In the genomic region with DNA sequence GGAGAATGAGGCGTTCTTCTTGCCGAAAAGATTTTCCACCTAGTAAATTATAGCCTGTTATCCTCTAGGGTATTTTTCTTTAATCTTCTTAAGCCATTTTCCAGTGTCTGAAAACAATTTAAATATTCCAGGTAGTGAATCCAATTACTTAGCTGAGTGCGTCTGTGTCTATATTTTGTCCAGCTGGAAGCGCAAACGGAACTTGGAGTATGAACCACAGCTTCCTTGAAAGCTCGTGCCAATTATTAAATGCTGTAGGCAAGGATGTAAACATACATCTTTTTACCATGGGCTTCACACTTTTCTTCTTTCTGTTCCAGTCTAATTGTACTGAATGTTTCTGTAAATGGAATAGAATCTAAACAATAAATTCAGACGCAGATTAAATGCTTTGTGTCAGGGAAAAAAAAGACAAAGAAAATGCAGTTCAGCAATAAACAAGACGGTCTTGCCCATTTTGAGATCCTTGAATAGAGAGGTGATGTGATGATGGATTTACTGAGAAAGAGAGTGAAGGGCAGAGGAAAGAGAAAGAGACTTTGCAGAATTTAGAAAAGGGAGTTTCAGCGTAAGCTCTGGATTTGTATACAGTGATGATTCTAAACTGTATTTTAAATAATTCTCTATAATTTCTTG, we compare ENCODE assay signal across 10 cellular contexts. TPM values are rescaled to one million over a fixed set of nuclear protein-coding genes. Genes with fewer than 3 reads are reported as not detected.
DNase-seq lines count a peak whose midpoint lies in the region; ATAC-seq, FAIRE-seq and TF ChIP-seq lines count a peak whose summit lies in the region.
"Had no signal": no experiment of that assay in that cellular context is flagged by ENCODE, and none has a peak within 500 bp of the region (broad histone marks: within the 10 kb centered on the region; RNA-seq: fewer than 3 reads in every experiment).

No MANE protein-coding gene starts in this region.

- intact Hi-C loops in MCF 10A (cut with micrococcal nuclease) (loop anchor here (5.0 kb wide), 2 partner anchors 197 to 403 kb away; no protein-coding TSS in a partner anchor), mammary epithelial cell (cut with micrococcal nuclease) (no loop called here), GM12878 (cut with micrococcal nuclease; ENCODE audit: unreplicated experiment) (loop anchor here (2.0 to 5.0 kb wide), 5 partner anchors 73 to 587 kb away; no protein-coding TSS in a partner anchor)

- H3K4me1 ChIP-seq in mammary epithelial cell (ENCODE audit: insufficient read depth, low read length) (peaks cover 10% of the 10 kb centered on the region), GM12878 (ENCODE audit: control insufficient read depth, insufficient read depth, low read length) (no peaks in the 10 kb centered on the region), suprapubic skin (peaks cover 23% of the 10 kb centered on the region)

- no peak for TF ChIP-seq RAD21 in GM12878 (IDR thresholded peaks at IDR 0.05; ENCODE audit: insufficient read depth, low read depth, low read length)

- no peak for TF ChIP-seq POLR2A in GM12878 (IDR thresholded peaks at IDR 0.05; ENCODE audit: low read depth, low read length)
- TF ChIP-seq POLR2A in suprapubic skin (IDR thresholded peaks at IDR 0.05): no peak

- CTCF ChIA-PET in MCF 10A (lab: Yijun Ruan, JAX) (interaction anchor here (0.6 to 20.6 kb wide), 13 partner anchors 12 to 586 kb away, joined by 3 to 357 read pairs (median 4); no protein-coding TSS in a partner anchor), mammary epithelial cell (lab: Charles Lee; ENCODE audit: low non-redundant PET) (no interaction called here), GM12878 (lab: Yijun Ruan, JAX) (interaction anchor here (1.0 to 5.3 kb wide), 5 partner anchors 24 to 588 kb away, joined by 3 to 39 read pairs (median 4); no protein-coding TSS in a partner anchor)

- H3K9ac ChIP-seq in mammary epithelial cell (ENCODE audit: insufficient read depth, low read length): no peak overlapping the region
- no peak overlapping the region for H3K9ac ChIP-seq in GM12878 (ENCODE audit: control insufficient read depth, insufficient read depth, low read length)

- H3K79me2 ChIP-seq in mammary epithelial cell (ENCODE audit: insufficient read depth, low read length) (no peaks in the 10 kb centered on the region), GM12878 (ENCODE audit: control insufficient read depth, insufficient read depth, low read length) (no peaks in the 10 kb centered on the region)

- no peak for ATAC-seq in GM12878

- H3K4me1 Mint-ChIP-seq in MCF 10A (ENCODE audit: insufficient read depth, unreplicated experiment): peaks cover 8% of the 10 kb centered on the region
- peaks cover 38% of the 10 kb centered on the region for H3K4me1 Mint-ChIP-seq in mesothelial cell of epicardium

- H3K36me3 Mint-ChIP-seq in MCF 10A (ENCODE audit: insufficient read depth, unreplicated experiment) (no peaks in the 10 kb centered on the region), mesothelial cell of epicardium (no peaks in the 10 kb centered on the region)

- peaks cover 23% of the 10 kb centered on the region for H3K27me3 Mint-ChIP-seq in MCF 10A (ENCODE audit: insufficient read depth, unreplicated experiment)
- peaks cover 32% of the 10 kb centered on the region for H3K27me3 Mint-ChIP-seq in mesothelial cell of epicardium (ENCODE audit: low read depth)

- H3K4me3 ChIP-seq in mammary epithelial cell (replicated peaks in 1 of 3; ENCODE audit: insufficient read depth in 1 of 3, low read depth in 2 of 3, low read length in 3 of 3) (no peak overlapping the region), GM12878 (no peak overlapping the region), suprapubic skin (peak overlapping the region; percentile 83)

- TF ChIP-seq EP300 in GM12878 (IDR thresholded peaks at IDR 0.05; ENCODE audit: borderline replicate concordance in 1 of 2, control insufficient read depth in 1 of 2, low read depth in 2 of 2, low read length in 2 of 2) (no peak), suprapubic skin (IDR thresholded peaks at IDR 0.05) (no peak)

- no peak for TF ChIP-seq CTCF in MCF 10A (IDR thresholded peaks at IDR 0.05; ENCODE audit: unreplicated experiment)
- no peak for TF ChIP-seq CTCF in mammary epithelial cell (conservative IDR thresholded peaks at IDR 0.05 in 1 of 2, IDR thresholded peaks at IDR 0.05 in 1 of 2; ENCODE audit: extremely low read depth in 1 of 2, insufficient read depth in 1 of 2, low read depth in 1 of 2, low read length in 2 of 2)
- TF ChIP-seq CTCF in GM12878 (IDR thresholded peaks at IDR 0.05 in 2 of 3, conservative IDR thresholded peaks at IDR 0.05 in 1 of 3; ENCODE audit: control insufficient read depth in 2 of 3, extremely low read depth in 1 of 3, insufficient read depth in 1 of 3, low read depth in 3 of 3, low read length in 3 of 3): no peak
- TF ChIP-seq CTCF in mesothelial cell of epicardium (IDR thresholded peaks at IDR 0.05; ENCODE audit: unreplicated experiment): no peak
- TF ChIP-seq CTCF in suprapubic skin (IDR thresholded peaks at IDR 0.05): no peak

- H2AFZ ChIP-seq in mammary epithelial cell (ENCODE audit: low read depth, low read length) (no peak overlapping the region), GM12878 (ENCODE audit: control insufficient read depth, low read depth, low read length) (no peak overlapping the region)

- H3K27me3 ChIP-seq in mammary epithelial cell (ENCODE audit: insufficient read depth, low read length) (peaks cover 8% of the 10 kb centered on the region), GM12878 (replicated peaks in 1 of 2; ENCODE audit: control insufficient read depth in 2 of 2, insufficient read depth in 2 of 2, low read length in 1 of 2) (peaks cover 5 to 10% of the 10 kb centered on the region in 2 experiments), suprapubic skin (peaks cover 23% of the 10 kb centered on the region)

- H3K4me3 Mint-ChIP-seq in MCF 10A (ENCODE audit: unreplicated experiment): no peak overlapping the region
- H3K4me3 Mint-ChIP-seq in mesothelial cell of epicardium: peak overlapping the region; percentile 80

- POLR2A ChIA-PET in MCF 10A (lab: Yijun Ruan, JAX): interaction anchor here (0.6 kb wide), 1 partner anchor 195 kb away, joined by 3 read pairs; no protein-coding TSS in a partner anchor
- POLR2A ChIA-PET in GM12878 (lab: Charles Lee): no interaction called here

- dilution Hi-C loops in mammary epithelial cell (cut with HindIII; ENCODE audit: low sequenced_read_pairs): loop anchor here (25.0 kb wide), 1 partner anchor 578 kb away; no protein-coding TSS in a partner anchor

- H3K27ac Mint-ChIP-seq in MCF 10A (ENCODE audit: low read depth, unreplicated experiment) (no peak overlapping the region), mesothelial cell of epicardium (no peak overlapping the region)

- no peaks in the 10 kb centered on the region for H4K20me1 ChIP-seq in mammary epithelial cell (ENCODE audit: insufficient read depth, low read length)
- no peaks in the 10 kb centered on the region for H4K20me1 ChIP-seq in GM12878 (ENCODE audit: control insufficient read depth, insufficient read depth)

- no peak for DNase-seq in MCF 10A (ENCODE audit: unreplicated experiment)
- no peak for DNase-seq in mammary epithelial cell
- no peak for DNase-seq in GM12878 (ENCODE audit: low read depth, low spot score)
- no peak for DNase-seq in mesothelial cell of epicardium (ENCODE audit: low spot score in 2 of 2, unreplicated experiment in 2 of 2)
- no peak for DNase-seq in suprapubic skin (ENCODE audit: low spot score in 2 of 2)
- DNase-seq in NCI-H345 treated with DMSO at 0.1 percent for 48 hours (lab: John Stamatoyannopoulos, UW; ENCODE audit: unreplicated experiment): no peak
- DNase-seq in HT-29 (ENCODE audit: low spot score): no peak
- DNase-seq in stimulated activated CD4-positive, alpha-beta T cell treated with anti-CD3 and anti-CD28 coated beads, Interleukin-12 subunit alpha, Interleukin-12 subunit beta, amount 100 ng/mL, for 4 hours: no peak
- DNase-seq: NCI-H1694; stimulated activated CD8-positive, alpha-beta memory T cell treated with anti-CD3 and anti-CD28 coated beads, Interleukin-4, amount 100 ng/mL, for 48 hours had no signal

- SMC1A ChIA-PET in GM12878 (lab: Charles Lee; ENCODE audit: uncharacterized antibody, unreplicated experiment): interaction anchor here (0.7 to 3.6 kb wide), 6 partner anchors 11 to 588 kb away, joined by 3 to 19 read pairs (median 4); no protein-coding TSS in a partner anchor

- H3K27ac ChIP-seq in mammary epithelial cell (ENCODE audit: insufficient read depth, low read depth, low read length): no peak overlapping the region
- no peak overlapping the region for H3K27ac ChIP-seq in GM12878 (ENCODE audit: control insufficient read depth, insufficient read depth)
- H3K27ac ChIP-seq in suprapubic skin: no peak overlapping the region

- no peak for FAIRE-seq in GM12878 (lab: Jason Lieb, UNC)

- RAD21 ChIA-PET in GM12878 (lab: Charles Lee; ENCODE audit: unreplicated experiment): interaction anchor here (2.1 kb wide), 1 partner anchor 588 kb away, joined by 9 read pairs; no protein-coding TSS in a partner anchor

- H3K4me2 ChIP-seq in mammary epithelial cell (ENCODE audit: insufficient read depth, low read depth, low read length) (no peak overlapping the region), GM12878 (ENCODE audit: control insufficient read depth, insufficient read depth) (no peak overlapping the region)

- in situ Hi-C loops in mammary epithelial cell (cut with MboI; ENCODE audit: low sequenced_read_pairs in 2 of 2): loop anchor here in 1 of 2 donors (10.0 kb wide), 2 partner anchors 261 to 591 kb away; no protein-coding TSS in a partner anchor
- in situ Hi-C loops in GM12878 (cut with MboI): loop anchor here (10.0 kb wide), 1 partner anchor 251 kb away; no protein-coding TSS in a partner anchor

- BruUV-seq in MCF 10A (replicated peaks; lab: Mats Ljungman, UMichigan): TSS peak; percentile 47
- no TSS peak for BruUV-seq in mammary epithelial cell (replicated peaks; lab: Mats Ljungman, UMichigan)
- BruUV-seq in GM12878 (replicated peaks; lab: Mats Ljungman, UMichigan): TSS peak; percentile 50

- H3K36me3 ChIP-seq in mammary epithelial cell (ENCODE audit: insufficient read depth, low read length) (no peaks in the 10 kb centered on the region), GM12878 (ENCODE audit: control insufficient read depth in 2 of 2, insufficient read depth in 2 of 2, low read length in 1 of 2) (no peaks in the 10 kb centered on the region), suprapubic skin (no peaks in the 10 kb centered on the region)

- 78% methylated on average over 9 of the region's 9 CpGs for WGBS in mammary epithelial cell (ENCODE audit: low coverage, missing lambda C conversion rate)
- 19% methylated on average over 9 of the region's 9 CpGs for WGBS in GM12878 (ENCODE audit: insufficient coverage, insufficient replicate concordance, low lambda C conversion rate, missing lambda C conversion rate)
- 54% methylated on average over 9 of the region's 9 CpGs for WGBS in suprapubic skin

- H3K9me3 Mint-ChIP-seq in MCF 10A (ENCODE audit: unreplicated experiment) (no peaks in the 10 kb centered on the region), mesothelial cell of epicardium (no peaks in the 10 kb centered on the region)

- H3K9me3 ChIP-seq in mammary epithelial cell (replicated peaks; ENCODE audit: insufficient read depth, low read length): no peaks in the 10 kb centered on the region
- H3K9me3 ChIP-seq in GM12878 (replicated peaks; ENCODE audit: control insufficient read depth, insufficient read depth, low read length): no peaks in the 10 kb centered on the region
- no peaks in the 10 kb centered on the region for H3K9me3 ChIP-seq in suprapubic skin

RNA-seq across cellular contexts. Expression of gene PLCB1, which starts 1.9 kb away (rescaled TPM):
- 5.9 and 8.2 TPM in 2 replicates for total RNA-seq in MCF 10A (2022)
- 1 to 10 TPM in 1 of 2 donors, under 1 TPM in 1; 0.31 to 3.3 TPM for total RNA-seq in mammary epithelial cell
- 2.1 TPM for polyA plus RNA-seq in mammary epithelial cell
- polyA minus RNA-seq in mammary epithelial cell: not detected
- 70.7 and 70.9 TPM in 2 replicates for total RNA-seq in GM12878 (2013; cell fraction: nucleolus; rRNA removed)
- 0.23 and 0.76 TPM in 2 replicates for total RNA-seq in GM12878 (2014; rRNA removed)
- 0.09 and 0.27 TPM in 2 replicates for total RNA-seq in GM12878 (2014; rRNA removed; fragmentation: Illumina TruSeq; extraction: Trizol)
- 0.36 and 0.48 TPM in 2 replicates for total RNA-seq in GM12878 (2021)
- 0.25 TPM for polyA plus RNA-seq in GM12878 (2011; ENCODE audit: low read depth)
- polyA plus RNA-seq in GM12878 (2011; rRNA removed): 5.3 and 7.7 TPM in 2 replicates
- polyA plus RNA-seq in GM12878 (2011; cell fraction: cytosol; rRNA removed): 2.3 and 2.9 TPM in 2 replicates
- 6.1 and 6.2 TPM in 2 replicates for polyA plus RNA-seq in GM12878 (2011; cell fraction: nucleus; rRNA removed)
- 0.08 TPM in 1 of 2 replicates, not detected in the other for polyA plus RNA-seq in GM12878 (2012)
- 0.06 and 0.12 TPM in 2 replicates for polyA plus RNA-seq in GM12878 (2014; fragmentation: Illumina TruSeq; extraction: Trizol)
- polyA plus RNA-seq in GM12878 (2014; fragmentation: Nextera tagmentation; extraction: Ambion mirVana): under 1 TPM in 1 of 2 experiments, not detected in 1; 0.05 TPM
- polyA plus RNA-seq in GM12878 (2014; rRNA removed): 0.06 and 0.17 TPM in 2 replicates
- under 1 TPM; 0.10 to 0.16 TPM for polyA plus RNA-seq in GM12878 (2016; fragmentation: Nextera tagmentation; extraction: Ambion mirVana)
- 16.2 and 18.2 TPM in 2 replicates for polyA minus RNA-seq in GM12878 (2011; rRNA and poly(A)+ RNA removed)
- polyA minus RNA-seq in GM12878 (2011; cell fraction: cytosol; rRNA and poly(A)+ RNA removed): 1.9 and 4.2 TPM in 2 replicates
- polyA minus RNA-seq in GM12878 (2011; cell fraction: nucleus; rRNA and poly(A)+ RNA removed): 38.3 and 61.8 TPM in 2 replicates
- total RNA-seq in mesothelial cell of epicardium: 35.4 to 41.5 TPM (median 35.4 TPM) in 3 replicates
- total RNA-seq in suprapubic skin: 10 to 100 TPM in 1 of 4 donors, 1 to 10 TPM in 3; 3.9 to 15.6 (median 6.7) TPM
- 3.3 and 3.5 TPM in 2 replicates for total RNA-seq in HT-29 (2014; rRNA removed; shearing (Covaris generic))
